ENCODE assay signal across 26 cellular contexts in the genomic region with DNA sequence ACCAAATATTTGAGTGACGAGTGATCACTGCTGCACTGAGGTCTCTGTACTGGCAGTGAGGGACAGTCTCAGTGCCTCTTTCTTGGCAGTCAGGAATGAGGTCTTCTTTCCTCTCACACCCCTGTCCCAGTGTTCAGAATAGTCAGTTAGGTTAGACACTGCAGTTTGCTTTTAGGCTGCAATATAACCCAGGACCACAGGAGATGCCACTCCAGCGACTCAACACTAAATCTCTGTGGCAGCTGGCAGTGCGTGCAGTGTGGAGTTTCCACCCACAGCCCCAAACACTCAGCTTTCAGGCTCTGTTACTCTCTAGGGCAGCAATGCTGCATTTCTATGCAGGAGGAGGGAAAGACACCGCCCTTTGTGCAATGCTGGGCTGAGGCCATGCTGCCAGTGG.
DNase-seq lines count a peak whose midpoint lies in the region; ATAC-seq and TF ChIP-seq lines count a peak whose summit lies in the region.
"Had no signal": no experiment of that assay in that cellular context is flagged by ENCODE, and none has a peak within 500 bp of the region (broad histone marks: within the 10 kb centered on the region; RNA-seq: fewer than 3 reads in every experiment).

No MANE protein-coding gene starts in this region.

- CTCF ChIA-PET in IMR-90 (lab: Yijun Ruan, JAX) (no interaction called here), PC-9 (lab: Charles Lee) (no interaction called here)

- H2BK12ac ChIP-seq in mesenchymal stem cell (ENCODE audit: low read length in 2 of 2): peak overlapping the region in 1 of 2 experiments; percentile 3

- H3K23ac ChIP-seq in IMR-90 (ENCODE audit: low read depth, low read length) (no peak overlapping the region), mesenchymal stem cell (ENCODE audit: low read length in 2 of 2) (peak overlapping the region in 1 of 2 experiments; percentile 10)

- peaks cover 2% of the 10 kb centered on the region for H3K27me3 Mint-ChIP-seq in type B pancreatic cell

- H4K5ac ChIP-seq in IMR-90 (ENCODE audit: low read depth, low read length): no peak overlapping the region

- no peaks in the 10 kb centered on the region for H3K9me2 ChIP-seq in PC-9 (ENCODE audit: insufficient read depth)

- dilution Hi-C loops in IMR-90 (cut with HindIII; ENCODE audit: low sequenced_read_pairs, unreplicated experiment): no loop called here

- no peak overlapping the region for H3K56ac ChIP-seq in IMR-90 (ENCODE audit: extremely low read depth, insufficient read depth, low read length)

- H3F3A ChIP-seq in PC-9 (ENCODE audit: insufficient read depth, low read depth): no peaks in the 10 kb centered on the region

- H3K4me1 ChIP-seq in IMR-90 (ENCODE audit: control insufficient read depth, insufficient read depth, low read length) (no peaks in the 10 kb centered on the region), mesenchymal stem cell (ENCODE audit: control insufficient read depth, insufficient read depth, low read depth, low read length) (peaks cover 8% of the 10 kb centered on the region), PC-9 (replicated peaks; ENCODE audit: insufficient read depth) (no peaks in the 10 kb centered on the region)
- H3K4me1 ChIP-seq: Caco-2 had no signal

- H3K4ac ChIP-seq in IMR-90 (ENCODE audit: low read depth, low read length): no peak overlapping the region
- no peak overlapping the region for H3K4ac ChIP-seq in mesenchymal stem cell (ENCODE audit: low read depth in 1 of 2, low read length in 2 of 2)

- no CpG with 5 or more reads among the region's 4 CpGs for WGBS in IMR-90 (ENCODE audit: extremely low coverage in 2 of 2, insufficient read length in 1 of 2), 2 experiments
- WGBS in mesenchymal stem cell: 78% methylated on average over 4 of the region's 4 CpGs

- no peak overlapping the region for H2BK20ac ChIP-seq in IMR-90 (ENCODE audit: low read depth, low read length)

- H3K27ac ChIP-seq in IMR-90 (ENCODE audit: insufficient read depth, low read length): no peak overlapping the region
- H3K27ac ChIP-seq in mesenchymal stem cell (ENCODE audit: low read length, poor library complexity, severe bottlenecking): no peak overlapping the region
- H3K27ac ChIP-seq in PC-9: no peak overlapping the region
- H3K27ac ChIP-seq: 22Rv1, C4-2B, GM23248, RWPE1 had no signal

- H3K36me3 ChIP-seq in IMR-90 (ENCODE audit: control insufficient read depth, insufficient read depth, low read length): no peaks in the 10 kb centered on the region
- H3K36me3 ChIP-seq in mesenchymal stem cell (ENCODE audit: control insufficient read depth in 1 of 2, insufficient read depth in 2 of 2, low read depth in 1 of 2, low read length in 2 of 2): no peaks in the 10 kb centered on the region
- H3K36me3 ChIP-seq in PC-9 (ENCODE audit: low read depth): no peaks in the 10 kb centered on the region

- no peak for TF ChIP-seq RAD21 in IMR-90 (IDR thresholded peaks at IDR 0.05; ENCODE audit: low read length)

- H2AFZ ChIP-seq in IMR-90 (replicated peaks; ENCODE audit: low read length, poor library complexity): no peak overlapping the region
- no peak overlapping the region for H2AFZ ChIP-seq in mesenchymal stem cell (ENCODE audit: low read depth, low read length)
- H2AFZ ChIP-seq in PC-9: no peak overlapping the region
- H2AFZ ChIP-seq: GM23248 had no signal

- H2BK15ac ChIP-seq in IMR-90 (ENCODE audit: low read depth, low read length) (no peak overlapping the region), mesenchymal stem cell (ENCODE audit: low read depth, poor library complexity, severe bottlenecking) (no peak overlapping the region)

- no peaks in the 10 kb centered on the region for H3K36me3 Mint-ChIP-seq in type B pancreatic cell

- no peak for TF ChIP-seq POLR2A in IMR-90 (IDR thresholded peaks at IDR 0.05; ENCODE audit: low read depth, low read length)

- H3K4me1 Mint-ChIP-seq in type B pancreatic cell (ENCODE audit: unreplicated experiment): no peaks in the 10 kb centered on the region
- H3K4me1 Mint-ChIP-seq: B cell had no signal

- H3K9me1 ChIP-seq in IMR-90 (ENCODE audit: insufficient read depth, low read length): no peaks in the 10 kb centered on the region

- TF ChIP-seq CTCF in IMR-90 (conservative IDR thresholded peaks at IDR 0.05; ENCODE audit: low read depth, low read length) (no peak), type B pancreatic cell (conservative IDR thresholded peaks at IDR 0.05) (no peak), PC-9 (conservative IDR thresholded peaks at IDR 0.05) (no peak)

- DNase-seq in EH (ENCODE audit: low read depth) (peak; percentile 7), IMR-90 (peak; percentile 2), fibroblast of peridontal ligament (ENCODE audit: extremely low read depth) (peak; percentile 14), mesenchymal stem cell (peak; percentile 61), type B pancreatic cell (ENCODE audit: extremely low spot score, unreplicated experiment) (no peak), dedifferentiated amniotic fluid mesenchymal stem cell (ENCODE audit: extremely low spot score) (no peak), superior temporal gyrus (ENCODE audit: extremely low spot score) (no peak), PC-9 (no peak)
- DNase-seq: Caco-2; CD8-positive, alpha-beta T cell; GM23248; HFFc6; Karpas-422; NCI-H1092 treated with DMSO at 0.1 percent for 48 hours; NCI-H1436 treated with DMSO at 0.1 percent for 48 hours; NCI-H187 treated with DMSO at 0.1 percent for 48 hours; NCI-H2171 treated with DMSO at 0.1 percent for 48 hours; NCI-H524 treated with DMSO at 0.1 percent for 48 hours; NCI-H82; SHP77 had no signal

- H2AK5ac ChIP-seq in IMR-90 (ENCODE audit: low read depth, low read length): no peak overlapping the region
- H2AK5ac ChIP-seq in mesenchymal stem cell (ENCODE audit: low read length, severe bottlenecking): no peak overlapping the region

- H3K9ac ChIP-seq in IMR-90 (ENCODE audit: low read depth, low read length) (no peak overlapping the region), mesenchymal stem cell (ENCODE audit: low read length) (no peak overlapping the region)
- H3K9ac ChIP-seq: GM23248 had no signal

- no TSS peak for BruUV-seq in IMR-90 (replicated peaks; lab: Mats Ljungman, UMichigan)
- no TSS peak for BruUV-seq in PC-9 (replicated peaks; lab: Mats Ljungman, UMichigan)

- H3K27me3 ChIP-seq in IMR-90 (ENCODE audit: control insufficient read depth, insufficient read depth, low read length) (no peaks in the 10 kb centered on the region), mesenchymal stem cell (ENCODE audit: control insufficient read depth in 1 of 2, insufficient read depth in 1 of 2, low read length in 2 of 2) (no peaks in the 10 kb centered on the region), PC-9 (ENCODE audit: insufficient read depth, low read depth) (peaks cover 4% of the 10 kb centered on the region; the same call in 1 of the 2 replicates)

- POLR2A ChIA-PET in IMR-90 (lab: Charles Lee; ENCODE audit: unreplicated experiment) (no interaction called here), PC-9 (lab: Charles Lee; ENCODE audit: unreplicated experiment) (no interaction called here)

- H2BK5ac ChIP-seq in IMR-90 (ENCODE audit: low read depth, low read length, poor library complexity, severe bottlenecking) (no peak overlapping the region), mesenchymal stem cell (ENCODE audit: low read depth, low read length, poor library complexity, severe bottlenecking) (no peak overlapping the region)

- H4K91ac ChIP-seq in IMR-90 (ENCODE audit: insufficient read depth, low read depth, low read length) (no peak overlapping the region), mesenchymal stem cell (ENCODE audit: low read length) (no peak overlapping the region)

- H3K79me1 ChIP-seq in IMR-90 (ENCODE audit: low read depth in 1 of 2, low read length in 2 of 2) (no peaks in the 10 kb centered on the region), mesenchymal stem cell (replicated peaks; ENCODE audit: low read length, poor library complexity, severe bottlenecking) (no peaks in the 10 kb centered on the region)

- H3K18ac ChIP-seq in IMR-90 (ENCODE audit: low read depth, low read length) (no peak overlapping the region; the same call in 1 of the 2 replicates), mesenchymal stem cell (ENCODE audit: low read depth in 1 of 2, low read length in 2 of 2) (peak overlapping the region in 1 of 2 experiments; percentile 49)

- H2AK9ac ChIP-seq in IMR-90 (replicated peaks; ENCODE audit: low read depth, low read length, poor library complexity): no peak overlapping the region

- peak; percentile 79 for ATAC-seq in IMR-90 (ENCODE audit: low read depth)
- ATAC-seq: CD8-positive, alpha-beta T cell; Panc1 had no signal

- H3K27ac Mint-ChIP-seq in type B pancreatic cell: no peak overlapping the region
- H3K27ac Mint-ChIP-seq: B cell; CD8-positive, alpha-beta T cell; H9; HFFc6 had no signal

- H3K4me2 ChIP-seq in IMR-90 (ENCODE audit: low read depth, low read length) (no peak overlapping the region), mesenchymal stem cell (ENCODE audit: low read length, poor library complexity, severe bottlenecking) (no peak overlapping the region), PC-9 (no peak overlapping the region)

- H4K8ac ChIP-seq in IMR-90 (ENCODE audit: low read depth in 2 of 2, low read length in 2 of 2): no peak overlapping the region
- H4K8ac ChIP-seq in mesenchymal stem cell (ENCODE audit: low read length): peak overlapping the region; percentile 45

- H3K4me3 Mint-ChIP-seq in type B pancreatic cell: no peak overlapping the region
- H3K4me3 Mint-ChIP-seq: B cell; CD8-positive, alpha-beta T cell; H9; HFFc6 had no signal

- H3K79me2 ChIP-seq in PC-9 (ENCODE audit: low read depth): no peaks in the 10 kb centered on the region

- no peaks in the 10 kb centered on the region for H3K9me3 Mint-ChIP-seq in type B pancreatic cell

- intact Hi-C loops in IMR-90 (cut with micrococcal nuclease): no loop called here
- intact Hi-C loops in PC-9 (cut with micrococcal nuclease; ENCODE audit: unreplicated experiment): no loop called here

- H4K20me1 ChIP-seq in IMR-90 (ENCODE audit: insufficient read depth, low read length): no peaks in the 10 kb centered on the region
- H4K20me1 ChIP-seq in PC-9 (ENCODE audit: insufficient read depth): no peaks in the 10 kb centered on the region

- no peak overlapping the region for H2BK120ac ChIP-seq in IMR-90 (ENCODE audit: low read depth, low read length)
- H2BK120ac ChIP-seq in mesenchymal stem cell (ENCODE audit: low read depth, low read length): no peak overlapping the region

- H3K9me3 ChIP-seq in IMR-90 (ENCODE audit: control insufficient read depth, insufficient read depth, low read length) (no peaks in the 10 kb centered on the region), mesenchymal stem cell (ENCODE audit: control insufficient read depth, low read length) (peaks cover 12% of the 10 kb centered on the region), PC-9 (ENCODE audit: insufficient read depth, low read depth) (no peaks in the 10 kb centered on the region)

- in situ Hi-C loops in IMR-90 (cut with MboI; ENCODE audit: low sequenced_read_pairs): no loop called here

- no peak overlapping the region for H3K14ac ChIP-seq in IMR-90 (replicated peaks; ENCODE audit: low read depth, low read length)
- H3K14ac ChIP-seq in mesenchymal stem cell (ENCODE audit: low read length in 2 of 2): no peak overlapping the region

- H3K4me3 ChIP-seq in IMR-90 (ENCODE audit: insufficient read depth, low read depth, low read length) (no peak overlapping the region), mesenchymal stem cell (ENCODE audit: insufficient read depth in 1 of 2, low read depth in 1 of 2, low read length in 2 of 2) (no peak overlapping the region), PC-9 (no peak overlapping the region)
- H3K4me3 ChIP-seq: GM23248 had no signal

Comparison
In these comparisons a context has a peak if more than half of its experiments do, and no peak if none do; other contexts are left out.
1. DNase-seq: peak in EH (single experiment), IMR-90 (single experiment), fibroblast of peridontal ligament (single experiment) and mesenchymal stem cell (single experiment); none in type B pancreatic cell (single experiment), dedifferentiated amniotic fluid mesenchymal stem cell (single experiment), superior temporal gyrus (single experiment) and PC-9 (0 of 2).